Comparison of ENCODE assay signal across 1 cellular context in the genomic region with DNA sequence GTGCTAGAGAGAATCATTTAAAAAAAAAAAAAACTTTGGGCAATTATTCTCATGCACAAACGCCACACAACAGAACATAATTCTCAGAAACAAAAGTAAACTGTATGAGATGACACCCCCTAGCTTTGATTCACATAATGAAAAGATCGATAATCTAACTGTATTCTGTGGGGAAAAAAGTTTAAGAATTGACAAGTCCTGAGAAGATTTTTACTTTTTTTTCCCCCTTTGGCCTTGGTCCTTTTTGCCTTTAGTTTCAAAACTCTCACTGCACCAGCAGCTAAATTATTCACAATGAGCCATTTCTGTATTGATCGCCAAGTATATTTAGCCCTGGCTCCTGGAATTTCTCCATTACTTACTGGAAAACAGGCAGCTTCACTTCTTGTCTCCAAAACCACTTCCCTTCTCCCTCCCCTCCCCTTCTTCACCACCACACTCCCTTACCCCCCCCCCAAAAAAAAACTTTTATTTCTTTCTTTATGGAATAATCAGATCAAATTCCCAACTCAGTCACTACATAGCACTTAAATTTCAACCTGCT.
TF ChIP-seq lines count a peak whose summit lies in the region.

No MANE protein-coding gene starts in this region.

TF ChIP-seq in HEK293, 187 proteins besides CTCF, POLR2A, EP300 and RAD21 (continued from another document):
- TF ChIP-seq ZNF518A (tag by site-specific recombination; conservative IDR thresholded peaks at IDR 0.05; ENCODE audit: low read depth) = no peak
